11 cellular contexts compared by ENCODE assay signal in genomic region chr4:172813359-172813923, GRCh38.
DNase-seq lines count a peak whose midpoint lies in the region; ATAC-seq lines count a peak whose summit lies in the region.
"Had no signal": no experiment of that assay in that cellular context is flagged by ENCODE, and none has a peak within 500 bp of the region (broad histone marks: within the 10 kb centered on the region; RNA-seq: fewer than 3 reads in every experiment).

No MANE protein-coding gene starts in this region.

- H3K4me3 Mint-ChIP-seq in stimulated activated naive CD8-positive, alpha-beta T cell treated with anti-CD3 and anti-CD28 coated beads, Interleukin-15, amount 100 ng/mL, for 72 hours: no peak overlapping the region
- H3K4me3 Mint-ChIP-seq: memory B cell had no signal

- no peak overlapping the region for H3K27ac Mint-ChIP-seq in stimulated activated naive CD8-positive, alpha-beta T cell treated with anti-CD3 and anti-CD28 coated beads, Interleukin-15, amount 100 ng/mL, for 72 hours
- H3K27ac Mint-ChIP-seq: memory B cell had no signal

- DNase-seq in stimulated activated naive CD8-positive, alpha-beta T cell treated with anti-CD3 and anti-CD28 coated beads, Interleukin-15, amount 100 ng/mL, for 72 hours: peak in 1 of 2 donors; percentile 15
- DNase-seq in stimulated activated naive CD8-positive, alpha-beta T cell treated with anti-CD3 and anti-CD28 coated beads, Interleukin-15, Interleukin-2, amounts not matched to agents 100 U/mL and 50 U/mL, for 24 hours: no peak
- DNase-seq in LHCN-M2 (ENCODE audit: low read depth) (peak; percentile 26), NCI-H526 treated with DMSO at 0.1 percent for 48 hours (lab: John Stamatoyannopoulos, UW) (no peak), COLO668 (lab: John Stamatoyannopoulos, UW; ENCODE audit: unreplicated experiment) (no peak), C1 segment of cervical spinal cord (lab: John Stamatoyannopoulos, UW) (no peak)
- no peak for DNase-seq in activated CD4-positive, CD25-positive, alpha-beta regulatory T cell treated with anti-CD3 and anti-CD28 coated beads, Interleukin-2, amount 50 U/mL, for 72 hours
- DNase-seq: activated CD4-positive, alpha-beta T cell treated with anti-CD3 and anti-CD28 coated beads, Interleukin-2, amount 50 U/mL, for 48 hours had no signal

- peaks cover 15% of the 10 kb centered on the region for H3K27me3 Mint-ChIP-seq in stimulated activated naive CD8-positive, alpha-beta T cell treated with anti-CD3 and anti-CD28 coated beads, Interleukin-15, amount 100 ng/mL, for 72 hours
- H3K27me3 Mint-ChIP-seq: memory B cell had no signal

- H3K4me1 Mint-ChIP-seq in stimulated activated naive CD8-positive, alpha-beta T cell treated with anti-CD3 and anti-CD28 coated beads, Interleukin-15, amount 100 ng/mL, for 72 hours: peaks cover 6% of the 10 kb centered on the region
- H3K4me1 Mint-ChIP-seq: memory B cell had no signal

- no peaks in the 10 kb centered on the region for H3K9me3 Mint-ChIP-seq in stimulated activated naive CD8-positive, alpha-beta T cell treated with anti-CD3 and anti-CD28 coated beads, Interleukin-15, amount 100 ng/mL, for 72 hours
- H3K9me3 Mint-ChIP-seq: memory B cell had no signal

- peak; percentile 58 for ATAC-seq in stimulated activated naive CD8-positive, alpha-beta T cell treated with anti-CD3 and anti-CD28 coated beads, Interleukin-15, amount 100 ng/mL, for 72 hours
- ATAC-seq in stimulated activated naive CD8-positive, alpha-beta T cell treated with anti-CD3 and anti-CD28 coated beads, Interleukin-15, Interleukin-2, amounts not matched to agents 100 U/mL and 50 U/mL, for 24 hours: no peak
- ATAC-seq in HG02938 (IDR thresholded peaks at IDR 0.05; ENCODE audit: unreplicated experiment): peak; percentile 83
- ATAC-seq: K562 had no signal
